8 cellular contexts compared by ENCODE assay signal in the genomic region with DNA sequence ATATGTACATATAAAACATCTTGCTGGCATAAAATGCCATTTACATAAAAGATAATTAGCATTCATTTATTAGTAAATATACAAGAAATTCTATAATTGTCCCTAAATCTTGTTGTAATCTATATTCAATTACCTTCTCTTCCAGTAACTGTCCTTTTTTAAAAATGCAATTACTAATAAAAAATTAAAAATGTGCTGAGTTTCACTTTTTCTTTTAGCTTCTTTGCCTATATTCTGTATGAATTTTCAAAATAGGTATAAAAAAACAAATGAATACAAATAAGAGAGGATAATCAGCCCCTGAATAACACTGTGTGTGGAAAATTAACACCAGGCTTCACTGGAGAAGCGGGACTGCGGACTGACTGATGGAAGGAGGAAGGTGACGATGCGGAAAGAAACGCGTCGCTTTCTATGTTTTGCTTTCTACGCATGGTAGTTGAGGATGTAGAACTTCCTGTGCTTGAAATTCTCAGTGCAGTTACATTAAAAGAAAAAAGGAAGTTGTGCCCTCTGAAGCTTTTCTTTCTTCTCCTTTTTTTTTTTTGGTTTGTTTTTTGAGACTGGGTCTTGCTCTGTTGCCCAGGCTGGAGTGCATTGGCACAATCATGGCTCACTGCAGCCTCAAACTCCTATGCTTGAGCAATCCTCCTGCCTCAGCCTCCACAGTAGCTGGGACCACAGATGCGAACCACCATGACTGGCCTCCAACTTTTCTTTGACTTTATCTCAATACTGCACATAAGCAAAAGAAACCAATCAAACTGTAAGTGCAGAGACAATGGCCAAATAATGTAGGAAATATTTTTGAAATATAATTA. TPM values are rescaled to one million over a fixed set of nuclear protein-coding genes. Genes with fewer than 3 reads are reported as not detected.
A peak's percentile ranks its signal among the peaks of the same experiment; 100 is the strongest.
DNase-seq lines count a peak whose midpoint lies in the region; ATAC-seq and TF ChIP-seq lines count a peak whose summit lies in the region.

No MANE protein-coding gene starts in this region.

- H3K9me3 ChIP-seq in OCI-LY3 (ENCODE audit: insufficient read depth, low read length) (no peaks in the 10 kb centered on the region), gastrocnemius medialis (no peaks in the 10 kb centered on the region)

- no peak for TF ChIP-seq POLR2A in gastrocnemius medialis (IDR thresholded peaks at IDR 0.05)

- H3K4me2 ChIP-seq in OCI-LY3 (ENCODE audit: low read length): peak overlapping the region; percentile 73

- H3K4me3 ChIP-seq in GM12865 (ENCODE audit: low read depth, low read length): peak overlapping the region; percentile 52
- H3K4me3 ChIP-seq in OCI-LY3 (ENCODE audit: low read length): peak overlapping the region; percentile 63
- H3K4me3 ChIP-seq in gastrocnemius medialis: no peak overlapping the region

- H2AFZ ChIP-seq in OCI-LY3 (ENCODE audit: low read depth, low read length): no peak overlapping the region

- peak; percentile 66 for DNase-seq in GM12865 (ENCODE audit: low read depth)
- peak; percentile 33 for DNase-seq in glomerular endothelial cell (ENCODE audit: extremely low read depth, low read depth, low spot score)
- DNase-seq in gastrocnemius medialis: no peak
- no peak for DNase-seq in NCI-H1930 (lab: John Stamatoyannopoulos, UW)
- no peak for DNase-seq in A172 (ENCODE audit: low spot score)
- DNase-seq in AG08395 (ENCODE audit: low spot score): no peak

- no peaks in the 10 kb centered on the region for H4K20me1 ChIP-seq in OCI-LY3 (ENCODE audit: insufficient read depth, low read length)

- H3K9ac ChIP-seq in OCI-LY3 (ENCODE audit: low read length): no peak overlapping the region

- H3K79me2 ChIP-seq in OCI-LY3 (ENCODE audit: low read length): no peaks in the 10 kb centered on the region

- intact Hi-C loops in gastrocnemius medialis (cut with DNase I; ENCODE audit: low total_unique reads): no loop called here

- in situ Hi-C loops in gastrocnemius medialis (cut with MboI; ENCODE audit: low sequenced_read_pairs in 4 of 4): no loop called here

- no peak for TF ChIP-seq CTCF in GM12865 (IDR thresholded peaks at IDR 0.05; ENCODE audit: insufficient read depth, low read depth, low read length, missing control alignments)
- TF ChIP-seq CTCF in OCI-LY3 (IDR thresholded peaks at IDR 0.05; ENCODE audit: low read depth, low read length): no peak
- no peak for TF ChIP-seq CTCF in gastrocnemius medialis (IDR thresholded peaks at IDR 0.05 in 4 of 5, conservative IDR thresholded peaks at IDR 0.05 in 1 of 5)

- H3K27me3 ChIP-seq in OCI-LY3 (ENCODE audit: low read depth, low read length): peaks cover 27% of the 10 kb centered on the region; the same call in 1 of the 2 replicates
- no peaks in the 10 kb centered on the region for H3K27me3 ChIP-seq in gastrocnemius medialis

- no peaks in the 10 kb centered on the region for H3K36me3 ChIP-seq in OCI-LY3 (replicated peaks; ENCODE audit: low read depth, low read length)
- no peaks in the 10 kb centered on the region for H3K36me3 ChIP-seq in gastrocnemius medialis

- peaks cover 13% of the 10 kb centered on the region for H3K4me1 ChIP-seq in OCI-LY3 (ENCODE audit: low read length)
- peaks cover 5 to 6% of the 10 kb centered on the region in 2 donors for H3K4me1 ChIP-seq in gastrocnemius medialis

- ATAC-seq in GM21723 (IDR thresholded peaks at IDR 0.05; ENCODE audit: unreplicated experiment) (peak; percentile 80), gastrocnemius medialis (no peak)

- no peak overlapping the region for H3K27ac ChIP-seq in OCI-LY3 (ENCODE audit: low read length)
- no peak overlapping the region for H3K27ac ChIP-seq in gastrocnemius medialis

RNA-seq across cellular contexts. Expression of gene ZMYND11, which starts 7.4 kb away (rescaled TPM):
- total RNA-seq in glomerular endothelial cell (31.6 and 43.7 TPM in 2 replicates), gastrocnemius medialis (10 to 100 TPM; 58.3 to 78.0 (median 65.2) TPM)
- total RNA-seq in A172 (2014; rRNA removed; shearing (Covaris generic)): 91.1 and 113 TPM in 2 replicates

Comparison
In these comparisons a context has a peak if more than half of its experiments do, and no peak if none do; other contexts are left out.
1. DNase-seq: peak in GM12865 (single experiment) and glomerular endothelial cell (single experiment); none in gastrocnemius medialis (0 of 2), NCI-H1930 (0 of 2), A172 (single experiment) and AG08395 (single experiment).
2. H3K4me3 ChIP-seq: peak in GM12865 (single experiment) and OCI-LY3 (single experiment); none in gastrocnemius medialis (0 of 4).